ENCODE assay signal across 1 cellular context in genomic region chr3:48225587-48225986, GRCh38.
TF ChIP-seq lines count a peak whose summit lies in the region.

No MANE protein-coding gene starts in this region.

TF ChIP-seq in GM12878, 131 proteins besides CTCF, POLR2A, EP300 and RAD21:
- TF ChIP-seq IKZF1 (conservative IDR thresholded peaks at IDR 0.05) (0 out of 2 replicates have a peak, but pooled peaks have one; percentile 9), MEF2B (IDR thresholded peaks at IDR 0.05; ENCODE audit: partially characterized antibody, poor library complexity, severe bottlenecking) (no peak)
